In genomic region chr10:126324826-126325225, GRCh38 we compare ENCODE assay signal across 7 cellular contexts.
"Had no signal": no experiment of that assay in that cellular context is flagged by ENCODE, and none has a peak within 500 bp of the region (broad histone marks: within the 10 kb centered on the region; RNA-seq: fewer than 3 reads in every experiment).

No MANE protein-coding gene starts in this region.

- H3K36me3 Mint-ChIP-seq: IgD-negative memory B cell had no signal

- DNase-seq: GOT3, H9, HCEC 1CT, KBM-7 had no signal

- H3K4me3 Mint-ChIP-seq: H9, IgD-negative memory B cell had no signal

- H3K9me3 Mint-ChIP-seq: H9 had no signal

- H3K4me1 Mint-ChIP-seq: IgD-negative memory B cell had no signal

- H3K27me3 Mint-ChIP-seq: IgD-negative memory B cell had no signal

- H3K27ac Mint-ChIP-seq: H9, IgD-negative memory B cell had no signal

- H3K27ac ChIP-seq: HL-60 had no signal

- ATAC-seq: HepG2 had no signal
